Comparison of ENCODE assay signal across 3 cellular contexts in genomic region chr2:68303902-68304272, GRCh38. TPM values are rescaled to one million over a fixed set of nuclear protein-coding genes. Genes with fewer than 3 reads are reported as not detected.
"Had no signal": no experiment of that assay in that cellular context is flagged by ENCODE, and none has a peak within 500 bp of the region (broad histone marks: within the 10 kb centered on the region; RNA-seq: fewer than 3 reads in every experiment).

No MANE protein-coding gene starts in this region.

RNA-seq across cellular contexts. Expression of gene CNRIP1, which starts 15.9 kb away (rescaled TPM):
- total RNA-seq: naive thymus-derived CD8-positive, alpha-beta T cell; natural killer cell treated with Interleukin-12 subunit alpha and Interleukin-12 subunit beta and Interleukin-15 and Interleukin-18, amount 100 ng/mL, for 72 hours; progenitor cell of endocrine pancreas had no signal
- polyA plus RNA-seq: naive thymus-derived CD8-positive, alpha-beta T cell had no signal
